Comparison of ENCODE assay signal across 22 cellular contexts in genomic region chr7:140205600-140205999, GRCh38.
"Had no signal": no experiment of that assay in that cellular context is flagged by ENCODE, and none has a peak within 500 bp of the region (broad histone marks: within the 10 kb centered on the region; RNA-seq: fewer than 3 reads in every experiment).

No MANE protein-coding gene starts in this region.

- H3K27ac Mint-ChIP-seq: activated T-cell treated with anti-CD3 and anti-CD28 coated beads, Interleukin-2, amount 50 U/mL, for 72 hours; dendritic cell treated with granulocyte-macrophage colony-stimulating factor and Interleukin-4, amounts not matched to agents 40 ng/mL and 50 ng/mL, for 4 days had no signal

- H3K4me2 ChIP-seq: SK-N-SH had no signal

- H3K4me1 ChIP-seq: psoas muscle, right atrium auricular region had no signal

- H3K4me3 ChIP-seq: left lung, lung, ovary, psoas muscle, right atrium auricular region, upper lobe of left lung had no signal

- ATAC-seq: activated T-cell treated with anti-CD3 and anti-CD28 coated beads, Interleukin-2, amount 50 U/mL, for 72 hours; left lung; naive thymus-derived CD8-positive, alpha-beta T cell; psoas muscle; stimulated activated naive CD8-positive, alpha-beta T cell treated with anti-CD3 and anti-CD28 coated beads, Interleukin-15, Interleukin-2, amounts not matched to agents 100 U/mL and 50 U/mL, for 24 hours had no signal

- H3K27me3 ChIP-seq: left lung, ovary, right atrium auricular region, upper lobe of left lung had no signal

- H3K9me2 ChIP-seq: SK-N-SH had no signal

- H3K36me3 ChIP-seq: brain microvascular endothelial cell, left lung, ovary, right atrium auricular region, upper lobe of left lung had no signal

- H3K27ac ChIP-seq: brain microvascular endothelial cell, left lung, ovary, psoas muscle, right atrium auricular region, upper lobe of left lung had no signal

- H3K9me3 ChIP-seq: left lung, ovary, psoas muscle, SK-N-SH, upper lobe of left lung had no signal

- H3K9ac ChIP-seq: SK-N-SH had no signal

- H3K4me3 Mint-ChIP-seq: activated naive CD4-positive, alpha-beta T cell treated with anti-CD3 and anti-CD28 coated beads, Interleukin-2, amount 50 U/mL, for 24 hours; dendritic cell treated with granulocyte-macrophage colony-stimulating factor and Interleukin-4, amounts not matched to agents 40 ng/mL and 50 ng/mL, for 4 days; naive thymus-derived CD8-positive, alpha-beta T cell had no signal

- DNase-seq: activated CD4-positive, alpha-beta T cell treated with anti-CD3 and anti-CD28 coated beads, Interleukin-2, amount 50 U/mL, for 1 hour; activated CD4-positive, CD25-positive, alpha-beta regulatory T cell; activated gamma-delta T cell; activated T-cell treated with anti-CD3 and anti-CD28 coated beads, Interleukin-2, amount 50 U/mL, for 72 hours; aorta; brain microvascular endothelial cell; caudate nucleus; effector CD4-positive, alpha-beta T cell; kidney glomerular epithelial cell; left lung; naive thymus-derived CD8-positive, alpha-beta T cell; ovary; psoas muscle; SK-N-SH; stimulated activated CD4-positive, alpha-beta T cell treated with anti-CD3 and anti-CD28 coated beads, Interleukin-4, amount 100 ng/mL, for 24 hours; stimulated activated naive CD8-positive, alpha-beta T cell treated with anti-CD3 and anti-CD28 coated beads, Interleukin-15, Interleukin-2, amounts not matched to agents 100 U/mL and 50 U/mL, for 24 hours; T1000; upper lobe of left lung had no signal

- H3K9me3 Mint-ChIP-seq: activated naive CD4-positive, alpha-beta T cell treated with anti-CD3 and anti-CD28 coated beads, Interleukin-2, amount 50 U/mL, for 24 hours; dendritic cell treated with granulocyte-macrophage colony-stimulating factor and Interleukin-4, amounts not matched to agents 40 ng/mL and 50 ng/mL, for 4 days had no signal

- H3K27me3 Mint-ChIP-seq: activated naive CD4-positive, alpha-beta T cell treated with anti-CD3 and anti-CD28 coated beads, Interleukin-2, amount 50 U/mL, for 24 hours; dendritic cell treated with granulocyte-macrophage colony-stimulating factor and Interleukin-4, amounts not matched to agents 40 ng/mL and 50 ng/mL, for 4 days had no signal
